15 cellular contexts compared by ENCODE assay signal in genomic region chr4:89746377-89746776, GRCh38.
A peak's percentile ranks its signal among the peaks of the same experiment; 100 is the strongest.
DNase-seq lines count a peak whose midpoint lies in the region; ATAC-seq, FAIRE-seq and TF ChIP-seq lines count a peak whose summit lies in the region.
"Had no signal": no experiment of that assay in that cellular context is flagged by ENCODE, and none has a peak within 500 bp of the region (broad histone marks: within the 10 kb centered on the region; RNA-seq: fewer than 3 reads in every experiment).

No MANE protein-coding gene starts in this region.

- CTCF ChIA-PET in K562 (lab: Yijun Ruan, JAX; ENCODE audit: low intra/inter-chr PET ratio) (no interaction called here), RWPE1 (lab: Yijun Ruan, JAX) (no interaction called here)

- H2AFZ ChIP-seq in GM23338 (no peak overlapping the region), K562 (ENCODE audit: low read depth, low read length) (no peak overlapping the region)

- H3K4me1 ChIP-seq in left ventricle myocardium inferior (peaks cover 16% of the 10 kb centered on the region), right cardiac atrium (ENCODE audit: control insufficient read depth, insufficient read depth, low read length) (no peaks in the 10 kb centered on the region), GM23338 (ENCODE audit: insufficient read depth) (peaks cover 5% of the 10 kb centered on the region; the same call in 1 of the 2 replicates), K562 (replicated peaks in 1 of 2; ENCODE audit: control insufficient read depth in 2 of 2, insufficient read depth in 2 of 2, low read length in 2 of 2) (no peaks in the 10 kb centered on the region), vagina (no peaks in the 10 kb centered on the region)
- H3K4me1 ChIP-seq: BLaER1 had no signal

- 86% methylated on average over 1 of the region's 1 CpG for WGBS in right cardiac atrium
- 0% methylated on average over 1 of the region's 1 CpG for WGBS in K562 (ENCODE audit: insufficient coverage, low coverage, missing lambda C conversion rate)

- H3K9me1 ChIP-seq in K562 (ENCODE audit: control insufficient read depth, insufficient read depth, low read length) = no peaks in the 10 kb centered on the region

- no peaks in the 10 kb centered on the region for H3K27me3 Mint-ChIP-seq in GM23338 (ENCODE audit: insufficient read depth, low read depth, poor library complexity)

- H3K4me3 ChIP-seq in left ventricle myocardium inferior (no peak overlapping the region), right cardiac atrium (ENCODE audit: low read length) (no peak overlapping the region), GM23338 (no peak overlapping the region), K562 (no peak overlapping the region), vagina (no peak overlapping the region)
- H3K4me3 ChIP-seq: BLaER1 had no signal

- H3K36me3 ChIP-seq in left ventricle myocardium inferior (no peaks in the 10 kb centered on the region), GM23338 (ENCODE audit: insufficient read depth) (no peaks in the 10 kb centered on the region), K562 (ENCODE audit: control insufficient read depth, insufficient read depth, low read length) (no peaks in the 10 kb centered on the region), vagina (no peaks in the 10 kb centered on the region)
- H3K36me3 ChIP-seq: BLaER1 had no signal

- H3K9me3 ChIP-seq in left ventricle myocardium inferior (replicated peaks) (no peaks in the 10 kb centered on the region), right cardiac atrium (ENCODE audit: control insufficient read depth, low read length) (no peaks in the 10 kb centered on the region), K562 (replicated peaks; ENCODE audit: control insufficient read depth, insufficient read depth, low read depth, low read length) (no peaks in the 10 kb centered on the region; the same call in 1 of the 2 replicates), vagina (no peaks in the 10 kb centered on the region)
- H3K9me3 ChIP-seq: BLaER1 had no signal

- H3F3A ChIP-seq in GM23338 (replicated peaks; ENCODE audit: low read depth) = no peaks in the 10 kb centered on the region

- peaks cover 2% of the 10 kb centered on the region; the same call in 1 of the 3 replicates for H3K4me1 Mint-ChIP-seq in GM23338
- H3K4me1 Mint-ChIP-seq: CD14-positive monocyte; CD4-positive, alpha-beta memory T cell had no signal

- in situ Hi-C loops in K562 (cut with MboI) = no loop called here

- no peak for TF ChIP-seq RAD21 in K562 (CRISPR knock-in tag; conservative IDR thresholded peaks at IDR 0.05 in 1 of 2, IDR thresholded peaks at IDR 0.05 in 1 of 2)

- no peaks in the 10 kb centered on the region for H3K36me3 Mint-ChIP-seq in GM23338 (ENCODE audit: low read depth)
- H3K36me3 Mint-ChIP-seq: CD14-positive monocyte; CD4-positive, alpha-beta memory T cell had no signal

- H3K4me2 ChIP-seq in GM23338 (no peak overlapping the region), K562 (ENCODE audit: insufficient read depth, low read length) (no peak overlapping the region)
- H3K4me2 ChIP-seq: BLaER1 had no signal

- H3K27ac Mint-ChIP-seq in GM23338 = peak overlapping the region; percentile 33; the same call in 1 of the 2 replicates
- H3K27ac Mint-ChIP-seq: CD4-positive, alpha-beta memory T cell; H9 had no signal

- H3K27ac ChIP-seq in left ventricle myocardium inferior (replicated peaks) (peak overlapping the region; percentile 68), right cardiac atrium (ENCODE audit: low read length) (no peak overlapping the region), GM23338 (ENCODE audit: low read depth) (no peak overlapping the region), K562 (ENCODE audit: extremely low read depth, low read depth, low read length) (no peak overlapping the region), vagina (peak overlapping the region; percentile 24), RWPE1 (no peak overlapping the region)
- H3K27ac ChIP-seq: BLaER1 had no signal

- FAIRE-seq in K562 (lab: Jason Lieb, UNC) (no peak), urothelium cell line (lab: Jason Lieb, UNC) (no peak)
- FAIRE-seq: H1 had no signal

- intact Hi-C loops in left ventricle myocardium inferior (cut with micrococcal nuclease) = no loop called here
- intact Hi-C loops in right cardiac atrium (cut with DNase I) = no loop called here
- intact Hi-C loops in K562 (cut with micrococcal nuclease) = no loop called here
- intact Hi-C loops in vagina (cut with DNase I) = no loop called here

- no peak overlapping the region for H3K9ac ChIP-seq in K562 (ENCODE audit: insufficient read depth in 1 of 2, low read depth in 2 of 2, low read length in 2 of 2)
- H3K9ac ChIP-seq: BLaER1 had no signal

- POLR2A ChIA-PET in K562 (lab: Yijun Ruan, JAX) (no interaction called here), RWPE1 (lab: Yijun Ruan, JAX; ENCODE audit: low non-redundant PET) (no interaction called here)

- H3K79me2 ChIP-seq in GM23338 (replicated peaks; ENCODE audit: insufficient read depth) (no peaks in the 10 kb centered on the region), K562 (ENCODE audit: control insufficient read depth, insufficient read depth, low read length) (no peaks in the 10 kb centered on the region)

- ATAC-seq in right cardiac atrium (no peak), GM23338 (no peak), K562 (no peak)

- no TSS peak for BruUV-seq in K562 (replicated peaks; lab: Mats Ljungman, UMichigan)

- TF ChIP-seq CTCF in left ventricle myocardium inferior (IDR thresholded peaks at IDR 0.05; ENCODE audit: borderline replicate concordance) (no peak), GM23338 (conservative IDR thresholded peaks at IDR 0.05; ENCODE audit: low read depth in 2 of 2) (no peak), K562 (IDR thresholded peaks at IDR 0.05 in 2 of 3, conservative IDR thresholded peaks at IDR 0.05 in 1 of 3; ENCODE audit: insufficient read depth in 2 of 3, low read depth in 1 of 3, low read length in 3 of 3) (no peak), vagina (IDR thresholded peaks at IDR 0.05) (no peak), RWPE1 (conservative IDR thresholded peaks at IDR 0.05; ENCODE audit: low read depth) (no peak)

- DNase-seq in left ventricle myocardium inferior (no peak), right cardiac atrium (no peak), GM23338 (ENCODE audit: low spot score) (no peak), K562 (ENCODE audit: extremely low read depth in 1 of 4, low spot score in 3 of 4) (no peak), vagina (ENCODE audit: extremely low spot score in 2 of 2) (no peak), urothelium cell line (ENCODE audit: low spot score) (no peak), RWPE1 (ENCODE audit: low spot score) (no peak)
- DNase-seq: CD4-positive, alpha-beta memory T cell; DMS153; DMS79; GF-D8; H9 had no signal

- H3K9me2 ChIP-seq in GM23338 (ENCODE audit: insufficient read depth) = no peaks in the 10 kb centered on the region

- no peak for TF ChIP-seq EP300 in K562 (IDR thresholded peaks at IDR 0.05; ENCODE audit: low read length)

- H4K20me1 ChIP-seq in GM23338 (replicated peaks; ENCODE audit: insufficient read depth) (no peaks in the 10 kb centered on the region), K562 (replicated peaks; ENCODE audit: control insufficient read depth, insufficient read depth, low read length) (no peaks in the 10 kb centered on the region)
- H4K20me1 ChIP-seq: BLaER1 had no signal

- no peaks in the 10 kb centered on the region for H3K27me3 ChIP-seq in left ventricle myocardium inferior (ENCODE audit: low read depth)
- no peaks in the 10 kb centered on the region for H3K27me3 ChIP-seq in right cardiac atrium (ENCODE audit: control insufficient read depth, insufficient read depth)
- no peaks in the 10 kb centered on the region for H3K27me3 ChIP-seq in GM23338 (ENCODE audit: insufficient read depth)
- H3K27me3 ChIP-seq in K562 (ENCODE audit: control insufficient read depth in 2 of 2, insufficient read depth in 2 of 2, low read length in 2 of 2) = no peaks in the 10 kb centered on the region
- H3K27me3 ChIP-seq in vagina = no peaks in the 10 kb centered on the region
- H3K27me3 ChIP-seq: BLaER1 had no signal

- H3K4me3 Mint-ChIP-seq in GM23338 = no peak overlapping the region
- H3K4me3 Mint-ChIP-seq: CD14-positive monocyte, H9 had no signal

- H3K9me3 Mint-ChIP-seq in GM23338 = no peaks in the 10 kb centered on the region
- H3K9me3 Mint-ChIP-seq: CD4-positive, alpha-beta memory T cell; H9 had no signal

- TF ChIP-seq POLR2A in K562 (conservative IDR thresholded peaks at IDR 0.05) (no peak), vagina (IDR thresholded peaks at IDR 0.05) (no peak)

TF ChIP-seq in GM23338, 12 proteins besides CTCF, POLR2A, EP300 and RAD21 (continues in another document):
- no peak for TF ChIP-seq JUNB (IDR thresholded peaks at IDR 0.05; ENCODE audit: unreplicated experiment)
- no peak for TF ChIP-seq CREB1 (CRISPR knock-in tag; IDR thresholded peaks at IDR 0.05; ENCODE audit: low read depth)

TF ChIP-seq in K562, 482 proteins besides CTCF, POLR2A, EP300 and RAD21 (continues in another document):
- TF ChIP-seq ZNF316 (IDR thresholded peaks at IDR 0.05) (peak; percentile 76), FUS (optimal IDR thresholded peaks at IDR 0.05; ENCODE audit: low read depth, low read length) (no peak), ZBTB17 (CRISPR knock-in tag; IDR thresholded peaks at IDR 0.05) (no peak)

Comparison
In these comparisons a context has a peak if more than half of its experiments do, and no peak if none do; other contexts are left out.
1. H3K27ac ChIP-seq: peak in left ventricle myocardium inferior (single experiment) and vagina (single experiment); none in right cardiac atrium (single experiment), GM23338 (single experiment), K562 (single experiment) and RWPE1 (single experiment).